In the genomic region with DNA sequence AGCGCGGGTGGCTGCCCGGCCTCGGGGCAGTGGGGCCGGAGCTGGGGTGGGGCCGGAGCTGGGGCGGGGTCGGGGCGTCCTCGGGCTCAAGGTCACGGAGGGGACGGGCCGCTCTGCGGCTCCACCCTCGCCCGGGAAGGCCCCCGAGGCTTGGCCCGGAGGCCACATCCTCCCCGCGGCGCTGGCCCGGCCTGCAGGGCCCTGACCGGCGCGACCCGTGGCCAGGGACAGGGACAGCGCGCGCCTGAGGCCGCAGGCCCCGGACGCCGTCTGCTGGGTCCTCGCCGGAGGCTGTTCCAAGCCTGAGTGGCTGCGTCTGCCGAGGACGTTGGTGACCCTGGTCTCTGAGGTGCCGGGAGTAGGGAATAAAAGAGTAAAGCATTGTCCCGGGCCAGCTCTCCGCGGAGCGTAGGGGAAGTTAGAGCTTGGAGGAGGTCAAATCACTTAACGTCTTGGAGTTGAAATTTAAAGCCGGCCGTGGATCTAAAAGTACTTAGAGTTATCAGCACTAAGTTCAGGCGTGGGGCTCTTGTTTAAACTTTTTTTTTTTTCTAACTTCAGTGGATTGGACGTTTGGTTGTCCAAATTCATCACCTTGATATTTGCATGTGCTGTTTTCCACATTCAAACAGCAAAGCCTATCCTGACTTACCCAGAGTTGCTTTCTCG, we compare ENCODE assay signal across 1 cellular context.
TF ChIP-seq lines count a peak whose summit lies in the region.

No MANE protein-coding gene starts in this region.

TF ChIP-seq in HepG2, 621 proteins besides CTCF, POLR2A, EP300 and RAD21 (continued from another document and continues in another):
- TF ChIP-seq, protein P1, sequence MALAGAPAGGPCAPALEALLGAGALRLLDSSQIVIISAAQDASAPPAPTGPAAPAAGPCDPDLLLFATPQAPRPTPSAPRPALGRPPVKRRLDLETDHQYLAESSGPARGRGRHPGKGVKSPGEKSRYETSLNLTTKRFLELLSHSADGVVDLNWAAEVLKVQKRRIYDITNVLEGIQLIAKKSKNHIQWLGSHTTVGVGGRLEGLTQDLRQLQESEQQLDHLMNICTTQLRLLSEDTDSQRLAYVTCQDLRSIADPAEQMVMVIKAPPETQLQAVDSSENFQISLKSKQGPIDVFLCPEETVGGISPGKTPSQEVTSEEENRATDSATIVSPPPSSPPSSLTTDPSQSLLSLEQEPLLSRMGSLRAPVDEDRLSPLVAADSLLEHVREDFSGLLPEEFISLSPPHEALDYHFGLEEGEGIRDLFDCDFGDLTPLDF (CRISPR knock-in tag; IDR thresholded peaks at IDR 0.05) = no peak
- TF ChIP-seq JUND (CRISPR knock-in tag; IDR thresholded peaks at IDR 0.05) = no peak
- TF ChIP-seq, protein P2, sequence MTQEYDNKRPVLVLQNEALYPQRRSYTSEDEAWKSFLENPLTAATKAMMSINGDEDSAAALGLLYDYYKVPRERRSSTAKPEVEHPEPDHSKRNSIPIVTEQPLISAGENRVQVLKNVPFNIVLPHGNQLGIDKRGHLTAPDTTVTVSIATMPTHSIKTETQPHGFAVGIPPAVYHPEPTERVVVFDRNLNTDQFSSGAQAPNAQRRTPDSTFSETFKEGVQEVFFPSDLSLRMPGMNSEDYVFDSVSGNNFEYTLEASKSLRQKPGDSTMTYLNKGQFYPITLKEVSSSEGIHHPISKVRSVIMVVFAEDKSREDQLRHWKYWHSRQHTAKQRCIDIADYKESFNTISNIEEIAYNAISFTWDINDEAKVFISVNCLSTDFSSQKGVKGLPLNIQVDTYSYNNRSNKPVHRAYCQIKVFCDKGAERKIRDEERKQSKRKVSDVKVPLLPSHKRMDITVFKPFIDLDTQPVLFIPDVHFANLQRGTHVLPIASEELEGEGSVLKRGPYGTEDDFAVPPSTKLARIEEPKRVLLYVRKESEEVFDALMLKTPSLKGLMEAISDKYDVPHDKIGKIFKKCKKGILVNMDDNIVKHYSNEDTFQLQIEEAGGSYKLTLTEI (CRISPR knock-in tag; conservative IDR thresholded peaks at IDR 0.05) = no peak
- no peak for TF ChIP-seq FOXP1 (IDR thresholded peaks at IDR 0.05)
- no peak for TF ChIP-seq FOXP1 (CRISPR knock-in tag; IDR thresholded peaks at IDR 0.05)
- TF ChIP-seq, protein P3, sequence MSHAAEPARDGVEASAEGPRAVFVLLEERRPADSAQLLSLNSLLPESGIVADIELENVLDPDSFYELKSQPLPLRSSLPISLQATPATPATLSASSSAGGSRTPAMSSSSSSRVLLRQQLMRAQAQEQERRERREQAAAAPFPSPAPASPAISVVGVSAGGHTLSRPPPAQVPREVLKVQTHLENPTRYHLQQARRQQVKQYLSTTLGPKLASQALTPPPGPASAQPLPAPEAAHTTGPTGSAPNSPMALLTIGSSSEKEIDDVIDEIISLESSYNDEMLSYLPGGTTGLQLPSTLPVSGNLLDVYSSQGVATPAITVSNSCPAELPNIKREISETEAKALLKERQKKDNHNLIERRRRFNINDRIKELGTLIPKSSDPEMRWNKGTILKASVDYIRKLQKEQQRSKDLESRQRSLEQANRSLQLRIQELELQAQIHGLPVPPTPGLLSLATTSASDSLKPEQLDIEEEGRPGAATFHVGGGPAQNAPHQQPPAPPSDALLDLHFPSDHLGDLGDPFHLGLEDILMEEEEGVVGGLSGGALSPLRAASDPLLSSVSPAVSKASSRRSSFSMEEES (CRISPR knock-in tag; IDR thresholded peaks at IDR 0.05) = no peak
- 0 out of 2 replicates have a peak, but pooled peaks have one; percentile 2 for TF ChIP-seq ZNF556 (CRISPR knock-in tag; IDR thresholded peaks at IDR 0.05; ENCODE audit: borderline replicate concordance)
- TF ChIP-seq HMG20B (CRISPR knock-in tag; conservative IDR thresholded peaks at IDR 0.05) = no peak
- no peak for TF ChIP-seq TP53 (CRISPR knock-in tag; conservative IDR thresholded peaks at IDR 0.05)
- no peak for TF ChIP-seq PAX8 (CRISPR knock-in tag; IDR thresholded peaks at IDR 0.05; ENCODE audit: borderline replicate concordance)
- TF ChIP-seq, protein P4, sequence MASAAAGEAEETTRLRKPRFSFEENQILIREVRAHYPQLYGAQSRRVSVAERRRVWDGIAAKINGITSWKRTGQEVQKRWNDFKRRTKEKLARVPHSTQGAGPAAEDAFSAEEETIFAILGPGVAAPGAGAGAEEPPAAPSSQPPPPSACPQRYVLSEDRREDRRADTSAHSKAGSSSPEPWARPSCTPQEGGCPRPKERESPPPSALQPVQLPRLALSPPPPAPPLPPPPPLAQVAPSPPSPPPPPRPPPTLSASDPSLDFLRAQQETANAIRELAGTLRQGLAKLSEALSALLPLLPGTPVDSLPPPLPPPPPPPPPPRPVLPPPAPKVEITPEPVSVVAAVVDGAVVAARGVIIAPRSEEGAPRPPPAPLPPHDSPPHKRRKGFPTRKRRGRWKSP (CRISPR knock-in tag; IDR thresholded peaks at IDR 0.05) = no peak; the same call in 1 of the 2 replicates
- TF ChIP-seq, protein P5, sequence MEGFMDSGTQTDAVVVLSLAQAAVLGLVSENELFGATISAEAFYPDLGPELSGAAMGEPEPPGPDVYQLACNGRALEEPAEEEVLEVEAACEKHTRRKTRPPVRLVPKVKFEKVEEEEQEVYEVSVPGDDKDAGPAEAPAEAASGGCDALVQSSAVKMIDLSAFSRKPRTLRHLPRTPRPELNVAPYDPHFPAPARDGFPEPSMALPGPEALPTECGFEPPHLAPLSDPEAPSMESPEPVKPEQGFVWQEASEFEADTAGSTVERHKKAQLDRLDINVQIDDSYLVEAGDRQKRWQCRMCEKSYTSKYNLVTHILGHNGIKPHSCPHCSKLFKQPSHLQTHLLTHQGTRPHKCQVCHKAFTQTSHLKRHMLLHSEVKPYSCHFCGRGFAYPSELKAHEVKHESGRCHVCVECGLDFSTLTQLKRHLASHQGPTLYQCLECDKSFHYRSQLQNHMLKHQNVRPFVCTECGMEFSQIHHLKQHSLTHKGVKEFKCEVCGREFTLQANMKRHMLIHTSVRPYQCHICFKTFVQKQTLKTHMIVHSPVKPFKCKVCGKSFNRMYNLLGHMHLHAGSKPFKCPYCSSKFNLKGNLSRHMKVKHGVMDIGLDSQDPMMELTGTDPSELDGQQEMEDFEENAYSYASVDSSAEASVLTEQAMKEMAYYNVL (CRISPR knock-in tag; IDR thresholded peaks at IDR 0.05; ENCODE audit: borderline replicate concordance) = no peak
- TF ChIP-seq, protein P6, sequence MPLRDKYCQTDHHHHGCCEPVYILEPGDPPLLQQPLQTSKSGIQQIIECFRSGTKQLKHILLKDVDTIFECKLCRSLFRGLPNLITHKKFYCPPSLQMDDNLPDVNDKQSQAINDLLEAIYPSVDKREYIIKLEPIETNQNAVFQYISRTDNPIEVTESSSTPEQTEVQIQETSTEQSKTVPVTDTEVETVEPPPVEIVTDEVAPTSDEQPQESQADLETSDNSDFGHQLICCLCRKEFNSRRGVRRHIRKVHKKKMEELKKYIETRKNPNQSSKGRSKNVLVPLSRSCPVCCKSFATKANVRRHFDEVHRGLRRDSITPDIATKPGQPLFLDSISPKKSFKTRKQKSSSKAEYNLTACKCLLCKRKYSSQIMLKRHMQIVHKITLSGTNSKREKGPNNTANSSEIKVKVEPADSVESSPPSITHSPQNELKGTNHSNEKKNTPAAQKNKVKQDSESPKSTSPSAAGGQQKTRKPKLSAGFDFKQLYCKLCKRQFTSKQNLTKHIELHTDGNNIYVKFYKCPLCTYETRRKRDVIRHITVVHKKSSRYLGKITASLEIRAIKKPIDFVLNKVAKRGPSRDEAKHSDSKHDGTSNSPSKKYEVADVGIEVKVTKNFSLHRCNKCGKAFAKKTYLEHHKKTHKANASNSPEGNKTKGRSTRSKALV (CRISPR knock-in tag; IDR thresholded peaks at IDR 0.05) = peak; percentile 68
- TF ChIP-seq, protein P7, sequence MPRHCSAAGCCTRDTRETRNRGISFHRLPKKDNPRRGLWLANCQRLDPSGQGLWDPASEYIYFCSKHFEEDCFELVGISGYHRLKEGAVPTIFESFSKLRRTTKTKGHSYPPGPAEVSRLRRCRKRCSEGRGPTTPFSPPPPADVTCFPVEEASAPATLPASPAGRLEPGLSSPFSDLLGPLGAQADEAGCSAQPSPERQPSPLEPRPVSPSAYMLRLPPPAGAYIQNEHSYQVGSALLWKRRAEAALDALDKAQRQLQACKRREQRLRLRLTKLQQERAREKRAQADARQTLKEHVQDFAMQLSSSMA (CRISPR knock-in tag; IDR thresholded peaks at IDR 0.05) = 0 out of 2 replicates have a peak, but pooled peaks have one; percentile 66
- no peak for TF ChIP-seq NFE2L2 (IDR thresholded peaks at IDR 0.05; ENCODE audit: low read length)
- TF ChIP-seq ZNF292 (CRISPR knock-in tag; IDR thresholded peaks at IDR 0.05; ENCODE audit: borderline replicate concordance, low read depth) = no peak
- TF ChIP-seq NRL (CRISPR knock-in tag; IDR thresholded peaks at IDR 0.05; ENCODE audit: borderline replicate concordance) = no peak
- TF ChIP-seq, protein P8, sequence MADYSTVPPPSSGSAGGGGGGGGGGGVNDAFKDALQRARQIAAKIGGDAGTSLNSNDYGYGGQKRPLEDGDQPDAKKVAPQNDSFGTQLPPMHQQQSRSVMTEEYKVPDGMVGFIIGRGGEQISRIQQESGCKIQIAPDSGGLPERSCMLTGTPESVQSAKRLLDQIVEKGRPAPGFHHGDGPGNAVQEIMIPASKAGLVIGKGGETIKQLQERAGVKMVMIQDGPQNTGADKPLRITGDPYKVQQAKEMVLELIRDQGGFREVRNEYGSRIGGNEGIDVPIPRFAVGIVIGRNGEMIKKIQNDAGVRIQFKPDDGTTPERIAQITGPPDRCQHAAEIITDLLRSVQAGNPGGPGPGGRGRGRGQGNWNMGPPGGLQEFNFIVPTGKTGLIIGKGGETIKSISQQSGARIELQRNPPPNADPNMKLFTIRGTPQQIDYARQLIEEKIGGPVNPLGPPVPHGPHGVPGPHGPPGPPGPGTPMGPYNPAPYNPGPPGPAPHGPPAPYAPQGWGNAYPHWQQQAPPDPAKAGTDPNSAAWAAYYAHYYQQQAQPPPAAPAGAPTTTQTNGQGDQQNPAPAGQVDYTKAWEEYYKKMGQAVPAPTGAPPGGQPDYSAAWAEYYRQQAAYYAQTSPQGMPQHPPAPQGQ (CRISPR knock-in tag; IDR thresholded peaks at IDR 0.05; ENCODE audit: borderline replicate concordance) = no peak
- TF ChIP-seq KDM4B (CRISPR knock-in tag; IDR thresholded peaks at IDR 0.05) = no peak
- TF ChIP-seq, protein P9, sequence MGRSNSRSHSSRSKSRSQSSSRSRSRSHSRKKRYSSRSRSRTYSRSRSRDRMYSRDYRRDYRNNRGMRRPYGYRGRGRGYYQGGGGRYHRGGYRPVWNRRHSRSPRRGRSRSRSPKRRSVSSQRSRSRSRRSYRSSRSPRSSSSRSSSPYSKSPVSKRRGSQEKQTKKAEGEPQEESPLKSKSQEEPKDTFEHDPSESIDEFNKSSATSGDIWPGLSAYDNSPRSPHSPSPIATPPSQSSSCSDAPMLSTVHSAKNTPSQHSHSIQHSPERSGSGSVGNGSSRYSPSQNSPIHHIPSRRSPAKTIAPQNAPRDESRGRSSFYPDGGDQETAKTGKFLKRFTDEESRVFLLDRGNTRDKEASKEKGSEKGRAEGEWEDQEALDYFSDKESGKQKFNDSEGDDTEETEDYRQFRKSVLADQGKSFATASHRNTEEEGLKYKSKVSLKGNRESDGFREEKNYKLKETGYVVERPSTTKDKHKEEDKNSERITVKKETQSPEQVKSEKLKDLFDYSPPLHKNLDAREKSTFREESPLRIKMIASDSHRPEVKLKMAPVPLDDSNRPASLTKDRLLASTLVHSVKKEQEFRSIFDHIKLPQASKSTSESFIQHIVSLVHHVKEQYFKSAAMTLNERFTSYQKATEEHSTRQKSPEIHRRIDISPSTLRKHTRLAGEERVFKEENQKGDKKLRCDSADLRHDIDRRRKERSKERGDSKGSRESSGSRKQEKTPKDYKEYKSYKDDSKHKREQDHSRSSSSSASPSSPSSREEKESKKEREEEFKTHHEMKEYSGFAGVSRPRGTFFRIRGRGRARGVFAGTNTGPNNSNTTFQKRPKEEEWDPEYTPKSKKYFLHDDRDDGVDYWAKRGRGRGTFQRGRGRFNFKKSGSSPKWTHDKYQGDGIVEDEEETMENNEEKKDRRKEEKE (IDR thresholded peaks at IDR 0.05) = no peak
- TF ChIP-seq REL (CRISPR knock-in tag; conservative IDR thresholded peaks at IDR 0.05) = no peak
- TF ChIP-seq ZNF746 (CRISPR knock-in tag; IDR thresholded peaks at IDR 0.05) = 0 out of 2 replicates have a peak, but pooled peaks have one; percentile 33
- TF ChIP-seq POLR2G (IDR thresholded peaks at IDR 0.05; ENCODE audit: low read depth, low read length) = peak; percentile 88
- no peak for TF ChIP-seq CHD2 (IDR thresholded peaks at IDR 0.05; ENCODE audit: low read depth, low read length)
- no peak for TF ChIP-seq LCORL (IDR thresholded peaks at IDR 0.05)
- peak; percentile 66; the same call in 1 of the 2 replicates for TF ChIP-seq LCORL (CRISPR knock-in tag; IDR thresholded peaks at IDR 0.05)
- TF ChIP-seq, protein P10, sequence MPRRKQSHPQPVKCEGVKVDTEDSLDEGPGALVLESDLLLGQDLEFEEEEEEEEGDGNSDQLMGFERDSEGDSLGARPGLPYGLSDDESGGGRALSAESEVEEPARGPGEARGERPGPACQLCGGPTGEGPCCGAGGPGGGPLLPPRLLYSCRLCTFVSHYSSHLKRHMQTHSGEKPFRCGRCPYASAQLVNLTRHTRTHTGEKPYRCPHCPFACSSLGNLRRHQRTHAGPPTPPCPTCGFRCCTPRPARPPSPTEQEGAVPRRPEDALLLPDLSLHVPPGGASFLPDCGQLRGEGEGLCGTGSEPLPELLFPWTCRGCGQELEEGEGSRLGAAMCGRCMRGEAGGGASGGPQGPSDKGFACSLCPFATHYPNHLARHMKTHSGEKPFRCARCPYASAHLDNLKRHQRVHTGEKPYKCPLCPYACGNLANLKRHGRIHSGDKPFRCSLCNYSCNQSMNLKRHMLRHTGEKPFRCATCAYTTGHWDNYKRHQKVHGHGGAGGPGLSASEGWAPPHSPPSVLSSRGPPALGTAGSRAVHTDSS (CRISPR knock-in tag; conservative IDR thresholded peaks at IDR 0.05) = no peak
- no peak for TF ChIP-seq MBD4 (IDR thresholded peaks at IDR 0.05; ENCODE audit: borderline replicate concordance, low read length)
- TF ChIP-seq, protein P11, sequence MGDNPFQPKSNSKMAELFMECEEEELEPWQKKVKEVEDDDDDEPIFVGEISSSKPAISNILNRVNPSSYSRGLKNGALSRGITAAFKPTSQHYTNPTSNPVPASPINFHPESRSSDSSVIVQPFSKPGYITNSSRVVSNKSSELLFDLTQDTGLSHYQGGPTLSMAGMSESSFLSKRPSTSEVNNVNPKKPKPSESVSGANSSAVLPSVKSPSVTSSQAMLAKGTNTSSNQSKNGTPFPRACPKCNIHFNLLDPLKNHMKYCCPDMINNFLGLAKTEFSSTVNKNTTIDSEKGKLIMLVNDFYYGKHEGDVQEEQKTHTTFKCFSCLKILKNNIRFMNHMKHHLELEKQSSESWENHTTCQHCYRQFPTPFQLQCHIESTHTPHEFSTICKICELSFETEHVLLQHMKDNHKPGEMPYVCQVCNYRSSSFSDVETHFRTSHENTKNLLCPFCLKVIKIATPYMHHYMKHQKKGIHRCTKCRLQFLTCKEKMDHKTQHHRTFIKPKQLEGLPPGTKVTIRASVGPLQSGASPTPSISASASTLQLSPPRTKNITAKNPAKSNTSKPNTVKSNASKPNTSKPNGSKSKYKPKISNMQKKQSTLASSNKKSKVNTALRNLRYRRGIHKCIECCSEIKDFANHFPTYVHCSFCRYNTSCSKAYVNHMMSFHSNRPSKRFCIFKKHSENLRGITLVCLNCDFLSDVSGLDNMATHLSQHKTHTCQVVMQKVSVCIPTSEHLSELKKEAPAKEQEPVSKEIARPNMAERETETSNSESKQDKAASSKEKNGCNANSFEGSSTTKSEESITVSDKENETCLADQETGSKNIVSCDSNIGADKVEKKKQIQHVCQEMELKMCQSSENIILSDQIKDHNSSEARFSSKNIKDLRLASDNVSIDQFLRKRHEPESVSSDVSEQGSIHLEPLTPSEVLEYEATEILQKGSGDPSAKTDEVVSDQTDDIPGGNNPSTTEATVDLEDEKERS (CRISPR knock-in tag; IDR thresholded peaks at IDR 0.05) = no peak
